In genomic region chr3:10707089-10707983, GRCh38 we compare ENCODE assay signal across 11 cellular contexts.
DNase-seq lines count a peak whose midpoint lies in the region; ATAC-seq, FAIRE-seq and TF ChIP-seq lines count a peak whose summit lies in the region.
"Had no signal": no experiment of that assay in that cellular context is flagged by ENCODE, and none has a peak within 500 bp of the region (broad histone marks: within the 10 kb centered on the region; RNA-seq: fewer than 3 reads in every experiment).

No MANE protein-coding gene starts in this region.

- TF ChIP-seq CTCF in keratinocyte (optimal IDR thresholded peaks at IDR 0.05 in 1 of 3, IDR thresholded peaks at IDR 0.05 in 1 of 3, conservative IDR thresholded peaks at IDR 0.05 in 1 of 3; ENCODE audit: extremely low read depth in 1 of 3, insufficient read depth in 2 of 3, low read length in 3 of 3) (no peak), testis (IDR thresholded peaks at IDR 0.05) (no peak)

- ATAC-seq in activated naive CD8-positive, alpha-beta T cell treated with anti-CD3 and anti-CD28 coated beads, Interleukin-2, amount 10 ng/mL, durations not matched to agents 7 days and 5 days (ENCODE audit: low read depth) = no peak
- ATAC-seq in GM21447 (IDR thresholded peaks at IDR 0.05; ENCODE audit: unreplicated experiment) = no peak
- no peak for ATAC-seq in GM21737 (IDR thresholded peaks at IDR 0.05; ENCODE audit: unreplicated experiment)
- ATAC-seq: left lung had no signal

- H4K20me1 ChIP-seq in keratinocyte (ENCODE audit: control insufficient read depth, extremely low read depth, insufficient read depth, low read length) = no peaks in the 10 kb centered on the region

- no peak for FAIRE-seq in keratinocyte (lab: Jason Lieb, UNC)

- dilution Hi-C loops in keratinocyte (cut with MboI; ENCODE audit: extremely low pct_ligation_motif_present, low sequenced_read_pairs) = no loop called here

- no peak for DNase-seq in activated naive CD4-positive, alpha-beta T cell treated with Interleukin-2 at 50 U/mL for 16 hours
- peak; percentile 30 for DNase-seq in activated naive CD8-positive, alpha-beta T cell treated with anti-CD3 and anti-CD28 coated beads, Interleukin-2, amount 10 ng/mL, durations not matched to agents 7 days and 5 days
- DNase-seq in keratinocyte (ENCODE audit: low read depth, low spot score) (no peak), testis (no peak), NCI-H1092 (lab: John Stamatoyannopoulos, UW) (no peak)
- DNase-seq: left lung, NCI-H2171 had no signal

- POLR2A ChIA-PET in activated naive CD8-positive, alpha-beta T cell treated with anti-CD3 and anti-CD28 coated beads, Interleukin-2, amount 10 ng/mL, durations not matched to agents 7 days and 5 days (lab: Charles Lee) = no interaction called here

- H3K4me1 Mint-ChIP-seq in activated naive CD4-positive, alpha-beta T cell treated with anti-CD3 and anti-CD28 coated beads, Interleukin-2, amount 50 U/mL, for 24 hours = peaks cover 14% of the 10 kb centered on the region
- peaks cover 4% of the 10 kb centered on the region for H3K4me1 Mint-ChIP-seq in activated naive CD8-positive, alpha-beta T cell treated with anti-CD3 and anti-CD28 coated beads, Interleukin-2, amount 10 ng/mL, durations not matched to agents 7 days and 5 days

- H3K4me2 ChIP-seq in keratinocyte (ENCODE audit: control insufficient read depth, extremely low read depth, insufficient read depth, low read depth, low read length) = peak overlapping the region; percentile 6

- no peak overlapping the region for H3K4me3 ChIP-seq in keratinocyte (ENCODE audit: control insufficient read depth in 2 of 3, extremely low read depth in 1 of 3, insufficient read depth in 2 of 3, low read depth in 1 of 3, low read length in 3 of 3)
- H3K4me3 ChIP-seq in testis = peak overlapping the region; percentile 29 to 42
- H3K4me3 ChIP-seq: left lung had no signal

- peak overlapping the region; percentile 68 for H3K4me3 Mint-ChIP-seq in activated naive CD4-positive, alpha-beta T cell treated with anti-CD3 and anti-CD28 coated beads, Interleukin-2, amount 50 U/mL, for 24 hours
- H3K4me3 Mint-ChIP-seq in activated naive CD8-positive, alpha-beta T cell treated with anti-CD3 and anti-CD28 coated beads, Interleukin-2, amount 10 ng/mL, durations not matched to agents 7 days and 5 days = peak overlapping the region; percentile 39

- peaks cover 2% of the 10 kb centered on the region for H3K4me1 ChIP-seq in keratinocyte (ENCODE audit: control insufficient read depth, extremely low read depth, insufficient read depth, low read length)
- peaks cover 4% of the 10 kb centered on the region for H3K4me1 ChIP-seq in testis
- H3K4me1 ChIP-seq: left lung had no signal

- no peak overlapping the region for H2AFZ ChIP-seq in keratinocyte (ENCODE audit: control insufficient read depth, low read length)

- no peak overlapping the region for H3K27ac ChIP-seq in keratinocyte (ENCODE audit: control insufficient read depth, insufficient read depth, low read length)
- no peak overlapping the region for H3K27ac ChIP-seq in testis
- H3K27ac ChIP-seq: C4-2B, left lung had no signal

- no peak overlapping the region for H3K9ac ChIP-seq in keratinocyte (ENCODE audit: control insufficient read depth, extremely low read depth, insufficient read depth, low read length)

- H3K27me3 Mint-ChIP-seq in activated naive CD4-positive, alpha-beta T cell treated with anti-CD3 and anti-CD28 coated beads, Interleukin-2, amount 50 U/mL, for 24 hours = peaks cover 47% of the 10 kb centered on the region
- peaks cover 65% of the 10 kb centered on the region for H3K27me3 Mint-ChIP-seq in activated naive CD8-positive, alpha-beta T cell treated with anti-CD3 and anti-CD28 coated beads, Interleukin-2, amount 10 ng/mL, durations not matched to agents 7 days and 5 days

- intact Hi-C loops in testis (cut with DNase I; ENCODE audit: low total_unique reads) = no loop called here

- H3K36me3 Mint-ChIP-seq in activated naive CD4-positive, alpha-beta T cell treated with anti-CD3 and anti-CD28 coated beads, Interleukin-2, amount 50 U/mL, for 24 hours = no peaks in the 10 kb centered on the region
- no peaks in the 10 kb centered on the region for H3K36me3 Mint-ChIP-seq in activated naive CD8-positive, alpha-beta T cell treated with anti-CD3 and anti-CD28 coated beads, Interleukin-2, amount 10 ng/mL, durations not matched to agents 7 days and 5 days

- H3K9me3 ChIP-seq in keratinocyte (ENCODE audit: control insufficient read depth, low read depth, low read length) (no peaks in the 10 kb centered on the region), testis (no peaks in the 10 kb centered on the region)
- H3K9me3 ChIP-seq: left lung had no signal

- no peaks in the 10 kb centered on the region for H3K36me3 ChIP-seq in keratinocyte (ENCODE audit: control insufficient read depth in 2 of 2, extremely low read depth in 1 of 2, insufficient read depth in 2 of 2, low read length in 2 of 2)
- H3K36me3 ChIP-seq in testis (ENCODE audit: low read depth, missing control alignments) = no peaks in the 10 kb centered on the region
- H3K36me3 ChIP-seq: left lung had no signal

- no peaks in the 10 kb centered on the region for H3K9me1 ChIP-seq in keratinocyte (ENCODE audit: control insufficient read depth, extremely low read depth, insufficient read depth, low read length)

- no peak for TF ChIP-seq POLR2A in testis (IDR thresholded peaks at IDR 0.05)

- no peaks in the 10 kb centered on the region for H3K79me2 ChIP-seq in keratinocyte (ENCODE audit: control insufficient read depth, insufficient read depth, low read length)

- H3K27me3 ChIP-seq in keratinocyte (ENCODE audit: control insufficient read depth, extremely low read depth, insufficient read depth, low read length) = peaks cover 64% of the 10 kb centered on the region
- no peaks in the 10 kb centered on the region for H3K27me3 ChIP-seq in testis

- H3K9me3 Mint-ChIP-seq in activated naive CD4-positive, alpha-beta T cell treated with anti-CD3 and anti-CD28 coated beads, Interleukin-2, amount 50 U/mL, for 24 hours = no peaks in the 10 kb centered on the region
- H3K9me3 Mint-ChIP-seq in activated naive CD8-positive, alpha-beta T cell treated with anti-CD3 and anti-CD28 coated beads, Interleukin-2, amount 10 ng/mL, durations not matched to agents 7 days and 5 days = no peaks in the 10 kb centered on the region

- H3K27ac Mint-ChIP-seq in activated naive CD4-positive, alpha-beta T cell treated with anti-CD3 and anti-CD28 coated beads, Interleukin-2, amount 50 U/mL, for 24 hours = no peak overlapping the region
- no peak overlapping the region for H3K27ac Mint-ChIP-seq in activated naive CD8-positive, alpha-beta T cell treated with anti-CD3 and anti-CD28 coated beads, Interleukin-2, amount 10 ng/mL, durations not matched to agents 7 days and 5 days

- WGBS in testis, 2 donors = 5 to 10% methylated on average over 11 to 54 of the region's 68 CpGs

Comparison
In these comparisons a context has a peak if more than half of its experiments do, and no peak if none do; other contexts are left out.
1. H3K4me3 ChIP-seq: peak in testis (2 of 2); none in keratinocyte (0 of 3).